Comparison of ENCODE assay signal across 23 cellular contexts in genomic region chr16:9238346-9238745, GRCh38.
DNase-seq lines count a peak whose midpoint lies in the region; ATAC-seq lines count a peak whose summit lies in the region.
"Had no signal": no experiment of that assay in that cellular context is flagged by ENCODE, and none has a peak within 500 bp of the region (broad histone marks: within the 10 kb centered on the region; RNA-seq: fewer than 3 reads in every experiment).

No MANE protein-coding gene starts in this region.

- no peaks in the 10 kb centered on the region for H3K4me1 Mint-ChIP-seq in naive thymus-derived CD8-positive, alpha-beta T cell
- H3K4me1 Mint-ChIP-seq: CD14-positive monocyte; CD4-positive, alpha-beta memory T cell; CD4-positive, CD25-positive, alpha-beta regulatory T cell; CD8-positive, alpha-beta memory T cell had no signal

- no peak for ATAC-seq in GM21423 (IDR thresholded peaks at IDR 0.05; ENCODE audit: unreplicated experiment)
- no peak for ATAC-seq in naive thymus-derived CD8-positive, alpha-beta T cell
- ATAC-seq: GM12878 had no signal

- peaks cover 0 to 17% (median 5%) of the 10 kb centered on the region in 9 donors for H3K9me3 Mint-ChIP-seq in naive thymus-derived CD8-positive, alpha-beta T cell

- in situ Hi-C loops in G401 (cut with HindIII; ENCODE audit: low sequenced_read_pairs) = no loop called here

- H3K27me3 Mint-ChIP-seq in naive thymus-derived CD8-positive, alpha-beta T cell = peaks cover 0 to 5% (median 3%) of the 10 kb centered on the region in 5 donors
- H3K27me3 Mint-ChIP-seq: CD4-positive, CD25-positive, alpha-beta regulatory T cell had no signal

- no peak overlapping the region for H3K27ac Mint-ChIP-seq in naive thymus-derived CD8-positive, alpha-beta T cell
- H3K27ac Mint-ChIP-seq: CD14-positive monocyte; CD4-positive, alpha-beta memory T cell; CD4-positive, CD25-positive, alpha-beta regulatory T cell; CD8-positive, alpha-beta memory T cell had no signal

- DNase-seq in G401 (ENCODE audit: low spot score) (peak; percentile 83), cerebellar cortex (ENCODE audit: low spot score) (peak; percentile 79), globus pallidus (ENCODE audit: low spot score) (peak; percentile 35), NCI-H510A treated with DMSO at 0.1 percent for 48 hours (lab: John Stamatoyannopoulos, UW) (no peak), H4 (ENCODE audit: low spot score) (no peak)
- no peak for DNase-seq in naive thymus-derived CD8-positive, alpha-beta T cell
- DNase-seq: 8988T; ACHN; BE2C; CD4-positive, alpha-beta memory T cell; CD4-positive, CD25-positive, alpha-beta regulatory T cell; CD8-positive, alpha-beta memory T cell; COR-L47; DMS 273 treated with DMSO at 0.1 percent for 48 hours; DMS153; DMS53; DMS79; DND-41; EL; GDM1 had no signal

- POLR2A ChIA-PET in naive thymus-derived CD8-positive, alpha-beta T cell (lab: Charles Lee) = no interaction called here

- no peak overlapping the region for H3K4me3 Mint-ChIP-seq in naive thymus-derived CD8-positive, alpha-beta T cell
- H3K4me3 Mint-ChIP-seq: CD14-positive monocyte; CD4-positive, alpha-beta memory T cell; CD4-positive, CD25-positive, alpha-beta regulatory T cell; CD8-positive, alpha-beta memory T cell had no signal

- no peaks in the 10 kb centered on the region for H3K36me3 Mint-ChIP-seq in naive thymus-derived CD8-positive, alpha-beta T cell
- H3K36me3 Mint-ChIP-seq: CD14-positive monocyte; CD4-positive, alpha-beta memory T cell; CD4-positive, CD25-positive, alpha-beta regulatory T cell; CD8-positive, alpha-beta memory T cell had no signal

Comparison
In these comparisons a context has a peak if more than half of its experiments do, and no peak if none do; other contexts are left out.
1. DNase-seq: peak in G401 (single experiment), cerebellar cortex (single experiment) and globus pallidus (single experiment); none in NCI-H510A treated with DMSO at 0.1 percent for 48 hours (single experiment), naive thymus-derived CD8-positive, alpha-beta T cell (0 of 10) and H4 (single experiment).